8 cellular contexts compared by ENCODE assay signal in genomic region chr1:154935749-154936415, GRCh38. TPM values are rescaled to one million over a fixed set of nuclear protein-coding genes. Genes with fewer than 3 reads are reported as not detected.
DNase-seq lines count a peak whose midpoint lies in the region; ATAC-seq, FAIRE-seq and TF ChIP-seq lines count a peak whose summit lies in the region.

No MANE protein-coding gene starts in this region.

- H3K4me3 Mint-ChIP-seq in activated B cell treated with CpG ODN at 0.5 μM for 24 hours: peak overlapping the region; percentile 98
- H3K4me3 Mint-ChIP-seq in glutamatergic neuron (ENCODE audit: unreplicated experiment): peak overlapping the region; percentile 99

- POLR2A ChIA-PET in activated B cell treated with CpG ODN at 0.5 μM for 24 hours (lab: Charles Lee): interaction anchor here (0.7 to 3.2 kb wide), 23 partner anchors 9 to 946 kb away, joined by 3 to 52 read pairs (median 5); partner anchors contain the start of genes ADAM15, CKS1B, EFNA4 and FLAD1

- intact Hi-C loops in activated B cell treated with CpG ODN at 0.5 μM for 24 hours (cut with micrococcal nuclease): loop anchor here (1.0 to 10.0 kb wide), 3 partner anchors 71 to 327 kb away; partner anchors contain the start of gene ADAR

- CTCF ChIA-PET in activated B cell treated with CpG ODN at 0.5 μM for 24 hours (lab: Charles Lee): interaction anchor here (0.9 to 2.4 kb wide), 9 partner anchors 10 to 376 kb away, joined by 3 to 10 read pairs (median 6); partner anchors contain the start of genes ADAM15, FLAD1, PBXIP1 and PYGO2

- H3K27me3 ChIP-seq in HAP-1 (ENCODE audit: low read depth): no peaks in the 10 kb centered on the region

- DNase-seq in HAP-1 (ENCODE audit: low spot score in 2 of 2): no peak
- DNase-seq in activated B cell treated with CpG ODN at 0.5 μM for 24 hours: no peak
- no peak for DNase-seq in glutamatergic neuron
- no peak for DNase-seq in cerebellar cortex (ENCODE audit: low spot score)
- DNase-seq in D721Med (ENCODE audit: insufficient read length, low spot score): no peak
- no peak for DNase-seq in NCI-H524 (lab: John Stamatoyannopoulos, UW)

- peaks cover 19% of the 10 kb centered on the region for H3K4me1 ChIP-seq in HAP-1

- H3K36me3 ChIP-seq in HAP-1 (replicated peaks): no peaks in the 10 kb centered on the region

- H3K27me3 Mint-ChIP-seq in activated B cell treated with CpG ODN at 0.5 μM for 24 hours (no peaks in the 10 kb centered on the region), glutamatergic neuron (ENCODE audit: unreplicated experiment) (peaks cover 2% of the 10 kb centered on the region)

- H3K27ac Mint-ChIP-seq in activated B cell treated with CpG ODN at 0.5 μM for 24 hours: peak overlapping the region; percentile 100
- peak overlapping the region; percentile 99 for H3K27ac Mint-ChIP-seq in glutamatergic neuron (ENCODE audit: unreplicated experiment)

- H3K27ac ChIP-seq in skin epidermis: peak overlapping the region; percentile 75 to 100 (median 98)

- in situ Hi-C loops in HAP-1 (cut with MboI; ENCODE audit: low sequenced_read_pairs): no loop called here

- no peaks in the 10 kb centered on the region for H3K9me3 ChIP-seq in HAP-1

- peak overlapping the region; percentile 60 for H3K4me3 ChIP-seq in HAP-1
- H3K4me3 ChIP-seq in skin epidermis: peak overlapping the region; percentile 37 to 75 (median 60)

- FAIRE-seq in D721Med (lab: Jason Lieb, UNC): no peak

- TF ChIP-seq CTCF in activated B cell treated with CpG ODN at 0.5 μM for 24 hours (IDR thresholded peaks at IDR 0.05): no peak
- TF ChIP-seq CTCF in glutamatergic neuron (IDR thresholded peaks at IDR 0.05; ENCODE audit: partially characterized antibody, unreplicated experiment): no peak
- no peak for TF ChIP-seq CTCF in D721Med (IDR thresholded peaks at IDR 0.05; ENCODE audit: insufficient read depth, missing control alignments)

- H3K9me3 Mint-ChIP-seq in activated B cell treated with CpG ODN at 0.5 μM for 24 hours: no peaks in the 10 kb centered on the region
- peaks cover 3% of the 10 kb centered on the region for H3K9me3 Mint-ChIP-seq in glutamatergic neuron (ENCODE audit: unreplicated experiment)

- H3K36me3 Mint-ChIP-seq in activated B cell treated with CpG ODN at 0.5 μM for 24 hours (ENCODE audit: low read depth) (peaks cover 20% of the 10 kb centered on the region), glutamatergic neuron (ENCODE audit: unreplicated experiment) (no peaks in the 10 kb centered on the region)

- peaks cover 51% of the 10 kb centered on the region for H3K4me1 Mint-ChIP-seq in activated B cell treated with CpG ODN at 0.5 μM for 24 hours
- H3K4me1 Mint-ChIP-seq in glutamatergic neuron (ENCODE audit: low read depth, unreplicated experiment): peaks cover 15% of the 10 kb centered on the region

- no peak for ATAC-seq in activated B cell treated with CpG ODN at 0.5 μM for 24 hours (ENCODE audit: low read depth)
- no peak for ATAC-seq in GM18511 (IDR thresholded peaks at IDR 0.05; ENCODE audit: unreplicated experiment)

RNA-seq across cellular contexts. Expression of gene PMVK, which starts 0.6 kb away (rescaled TPM):
- total RNA-seq in activated B cell treated with CpG ODN at 0.5 μM for 24 hours (24.6 and 26.3 TPM in 2 replicates), glutamatergic neuron (ENCODE audit: unreplicated experiment) (30.7 TPM)

RNA-seq across cellular contexts. Expression of gene PBXIP1, which starts 20.0 kb away (rescaled TPM):
- total RNA-seq in activated B cell treated with CpG ODN at 0.5 μM for 24 hours (42.4 and 43.2 TPM in 2 replicates), glutamatergic neuron (ENCODE audit: unreplicated experiment) (29.9 TPM)

RNA-seq across cellular contexts. Expression of gene PYGO2, which starts 25.7 kb away (rescaled TPM):
- total RNA-seq in activated B cell treated with CpG ODN at 0.5 μM for 24 hours (33.1 and 38.1 TPM in 2 replicates), glutamatergic neuron (ENCODE audit: unreplicated experiment) (32.7 TPM)

RNA-seq across cellular contexts. Expression of gene SHC1, which starts 34.7 kb away (rescaled TPM):
- 59.3 and 60.9 TPM in 2 replicates for total RNA-seq in activated B cell treated with CpG ODN at 0.5 μM for 24 hours
- total RNA-seq in glutamatergic neuron (ENCODE audit: unreplicated experiment): 155 TPM

RNA-seq across cellular contexts. Expression of gene CKS1B, which starts 38.6 kb away (rescaled TPM):
- total RNA-seq in activated B cell treated with CpG ODN at 0.5 μM for 24 hours: 25.3 and 26.6 TPM in 2 replicates
- total RNA-seq in glutamatergic neuron (ENCODE audit: unreplicated experiment): 22.8 TPM
